ENCODE assay signal across 8 cellular contexts in genomic region chr15:64825081-64825430, GRCh38. TPM values are rescaled to one million over a fixed set of nuclear protein-coding genes. Genes with fewer than 3 reads are reported as not detected.
DNase-seq lines count a peak whose midpoint lies in the region; ATAC-seq and TF ChIP-seq lines count a peak whose summit lies in the region.

No MANE protein-coding gene starts in this region.

- H3K4me3 ChIP-seq in OCI-LY1 (ENCODE audit: low read depth, low read length, poor library complexity, severe bottlenecking), result peak overlapping the region; percentile 100
- H3K4me3 ChIP-seq in epithelial cell of esophagus (ENCODE audit: low read length), result peak overlapping the region; percentile 65
- peak overlapping the region; percentile 63 to 66 for H3K4me3 ChIP-seq in neutrophil (ENCODE audit: low read depth in 1 of 2, low read length in 1 of 2)

- TF ChIP-seq CTCF in OCI-LY1 (IDR thresholded peaks at IDR 0.05; ENCODE audit: low read length), result no peak
- no peak for TF ChIP-seq CTCF in epithelial cell of esophagus (IDR thresholded peaks at IDR 0.05; ENCODE audit: insufficient read depth, low read depth, low read length, missing control alignments)
- TF ChIP-seq CTCF in neutrophil (IDR thresholded peaks at IDR 0.05), result no peak

- intact Hi-C loops in activated CD4-positive, alpha-beta T cell treated with anti-CD3 and anti-CD28 coated beads for 36 hours (cut with DNase I, micrococcal nuclease), result loop anchor here (1.0 to 10.0 kb wide), 8 partner anchors 10 to 660 kb away; partner anchors contain the start of genes PLEKHO2 (in 1 of the 2), PPIB (in 1 of the 2) and SPG21 (in 1 of the 2)

- H3K27me3 ChIP-seq in OCI-LY1 (ENCODE audit: insufficient read depth, low read length) (no peaks in the 10 kb centered on the region), neutrophil (peaks cover 30% of the 10 kb centered on the region)

- H2AFZ ChIP-seq in OCI-LY1 (ENCODE audit: low read length), result no peak overlapping the region

- H3K9ac ChIP-seq in OCI-LY1 (ENCODE audit: low read length), result peak overlapping the region; percentile 99

- peak overlapping the region; percentile 84 for H3K4me2 ChIP-seq in OCI-LY1 (ENCODE audit: low read length)

- H3K9me2 ChIP-seq in OCI-LY1 (ENCODE audit: low read depth, low read length), result no peaks in the 10 kb centered on the region

- H4K20me1 ChIP-seq in OCI-LY1 (ENCODE audit: insufficient read depth, low read length), result no peaks in the 10 kb centered on the region

- 0 out of 2 replicates have a peak, but pooled peaks cover 4% of the 10 kb centered on the region for H3K79me2 ChIP-seq in OCI-LY1 (ENCODE audit: insufficient read depth, low read length)

- H3K36me3 ChIP-seq in OCI-LY1 (ENCODE audit: insufficient read depth, low read length) (peaks cover 33% of the 10 kb centered on the region), neutrophil (peaks cover 7% of the 10 kb centered on the region)

- peaks cover 19% of the 10 kb centered on the region for H3K36me3 Mint-ChIP-seq in activated CD4-positive, alpha-beta T cell treated with anti-CD3 and anti-CD28 coated beads for 36 hours (ENCODE audit: low read depth)

- peak overlapping the region; percentile 85 for H3K27ac ChIP-seq in OCI-LY1 (ENCODE audit: low read depth, low read length, poor library complexity, severe bottlenecking)
- H3K27ac ChIP-seq in neutrophil, result peak overlapping the region; percentile 51
- H3K27ac ChIP-seq in caudate nucleus (ENCODE audit: low read depth, low read length), result no peak overlapping the region

- H3K4me3 Mint-ChIP-seq in activated CD4-positive, alpha-beta T cell treated with anti-CD3 and anti-CD28 coated beads for 36 hours, result peak overlapping the region; percentile 87

- POLR2A ChIA-PET in activated CD4-positive, alpha-beta T cell treated with anti-CD3 and anti-CD28 coated beads for 36 hours (lab: Charles Lee), result interaction anchor here (0.6 to 1.1 kb wide), 3 partner anchors 19 to 591 kb away, joined by 3 to 4 read pairs (median 3); no protein-coding TSS in a partner anchor

- peak; percentile 42 for DNase-seq in activated CD4-positive, alpha-beta T cell treated with anti-CD3 and anti-CD28 coated beads for 36 hours
- DNase-seq in activated CD4-positive, alpha-beta T cell treated with anti-CD3 and anti-CD28 coated beads for 4 hours, result no peak
- DNase-seq in epithelial cell of esophagus (ENCODE audit: low read depth), result peak; percentile 28
- DNase-seq in NCI-H1417 treated with DMSO at 0.1 percent for 48 hours (lab: John Stamatoyannopoulos, UW), result no peak
- no peak for DNase-seq in caudate nucleus (lab: John Stamatoyannopoulos, UW)
- no peak for DNase-seq in NCI-H2171 treated with DMSO at 0.1 percent for 48 hours (lab: John Stamatoyannopoulos, UW)

- peak overlapping the region; percentile 63 for H3K27ac Mint-ChIP-seq in activated CD4-positive, alpha-beta T cell treated with anti-CD3 and anti-CD28 coated beads for 36 hours

- peak; percentile 18 for ATAC-seq in activated CD4-positive, alpha-beta T cell treated with anti-CD3 and anti-CD28 coated beads for 36 hours

- no peaks in the 10 kb centered on the region for H3F3A ChIP-seq in OCI-LY1 (ENCODE audit: insufficient read depth, low read length)

- no peaks in the 10 kb centered on the region for H3K9me3 Mint-ChIP-seq in activated CD4-positive, alpha-beta T cell treated with anti-CD3 and anti-CD28 coated beads for 36 hours (ENCODE audit: low read depth)

- H3K4me1 Mint-ChIP-seq in activated CD4-positive, alpha-beta T cell treated with anti-CD3 and anti-CD28 coated beads for 36 hours, result peaks cover 23% of the 10 kb centered on the region

- CTCF ChIA-PET in activated CD4-positive, alpha-beta T cell treated with anti-CD3 and anti-CD28 coated beads for 36 hours (lab: Charles Lee), result interaction anchor here (0.8 to 2.2 kb wide), 8 partner anchors 11 to 97 kb away, joined by 3 to 17 read pairs (median 4); no protein-coding TSS in a partner anchor

- H3K4me1 ChIP-seq in OCI-LY1 (ENCODE audit: insufficient read depth, low read length, severe bottlenecking), result peaks cover 30% of the 10 kb centered on the region
- H3K4me1 ChIP-seq in neutrophil (ENCODE audit: control insufficient read depth in 1 of 2, insufficient read depth in 1 of 2, low read depth in 1 of 2, low read length in 1 of 2), result peaks cover 28 to 30% of the 10 kb centered on the region in 2 experiments

- H3K27me3 Mint-ChIP-seq in activated CD4-positive, alpha-beta T cell treated with anti-CD3 and anti-CD28 coated beads for 36 hours, result peaks cover 6% of the 10 kb centered on the region

- H3K9me3 ChIP-seq in OCI-LY1 (ENCODE audit: low read length) (no peaks in the 10 kb centered on the region), neutrophil (no peaks in the 10 kb centered on the region)

RNA-seq across cellular contexts. Expression of gene PIF1, which starts 0.4 kb away (rescaled TPM):
- total RNA-seq in activated CD4-positive, alpha-beta T cell treated with anti-CD3 and anti-CD28 coated beads for 36 hours, result 10 to 100 TPM; 30.0 to 36.3 TPM

RNA-seq across cellular contexts. Expression of gene PLEKHO2, which starts 16.7 kb away (rescaled TPM):
- 10 to 100 TPM; 11.4 to 13.3 TPM for total RNA-seq in activated CD4-positive, alpha-beta T cell treated with anti-CD3 and anti-CD28 coated beads for 36 hours

RNA-seq across cellular contexts. Expression of gene RBPMS2, which starts 49.7 kb away (rescaled TPM):
- not detected for total RNA-seq in activated CD4-positive, alpha-beta T cell treated with anti-CD3 and anti-CD28 coated beads for 36 hours

Comparison
In these comparisons a context has a peak if more than half of its experiments do, and no peak if none do; other contexts are left out.
1. DNase-seq: peak in activated CD4-positive, alpha-beta T cell treated with anti-CD3 and anti-CD28 coated beads for 36 hours (single experiment) and epithelial cell of esophagus (single experiment); none in activated CD4-positive, alpha-beta T cell treated with anti-CD3 and anti-CD28 coated beads for 4 hours (0 of 2), NCI-H1417 treated with DMSO at 0.1 percent for 48 hours (single experiment), caudate nucleus (0 of 61) and NCI-H2171 treated with DMSO at 0.1 percent for 48 hours (single experiment).
2. Peak in every context shown above with its lines, with median percentiles within 50 percentile points of each other: H3K4me3 ChIP-seq.